39 cellular contexts compared by ENCODE assay signal in genomic region chr1:102724741-102725140, GRCh38.
"Had no signal": no experiment of that assay in that cellular context is flagged by ENCODE, and none has a peak within 500 bp of the region (broad histone marks: within the 10 kb centered on the region; RNA-seq: fewer than 3 reads in every experiment).

No MANE protein-coding gene starts in this region.

- H3K27me3 ChIP-seq: adrenal gland, ascending aorta, body of pancreas, brain microvascular endothelial cell, breast epithelium, cardiac muscle cell, colonic mucosa had no signal

- H3K27ac Mint-ChIP-seq: activated naive CD4-positive, alpha-beta T cell treated with anti-CD3 and anti-CD28 coated beads for 36 hours; activated naive CD4-positive, alpha-beta T cell treated with anti-CD3 and anti-CD28 coated beads, Interleukin-2, amount 10 ng/mL, durations not matched to agents 7 days and 5 days; activated naive CD4-positive, alpha-beta T cell treated with anti-CD3 and anti-CD28 coated beads, Interleukin-2, amount 50 U/mL, for 24 hours; activated naive CD4-positive, alpha-beta T cell treated with anti-CD3 and anti-CD28 coated beads, Interleukin-2, amount 50 U/mL, for 72 hours; activated naive CD8-positive, alpha-beta T cell; activated naive CD8-positive, alpha-beta T cell treated with anti-CD3 and anti-CD28 coated beads for 36 hours; activated naive CD8-positive, alpha-beta T cell treated with anti-CD3 and anti-CD28 coated beads, Interleukin-2, amount 10 ng/mL, durations not matched to agents 7 days and 5 days; activated naive CD8-positive, alpha-beta T cell treated with anti-CD3 and anti-CD28 coated beads, Interleukin-2, amount 50 U/mL, for 24 hours; activated T-cell treated with anti-CD3 and anti-CD28 coated beads, Interleukin-2, amount 50 U/mL, for 72 hours; activated T-helper 1 cell treated with anti-CD3 and anti-CD28 coated beads, Interleukin-12 subunit alpha, Interleukin-12 subunit beta, Interleukin-2, Interleukin-4 antibody, amounts not matched to agents 30 ng/mL and 10 ng/mL and 1 ng/mL, durations not matched to agents 14 hours and 24 hours and 36 hours; activated T-helper 17 cell treated with anti-CD3 and anti-CD28 coated beads, Interleukin-2, amount 50 U/mL, for 72 hours; activated T-helper 2 cell treated with anti-CD3 and anti-CD28 coated beads, Interferon-gamma antibody, Interleukin-2, Interleukin-4, amounts not matched to agents 10 μg/mL and 5 μg/mL and 100 μg/mL, durations not matched to agents 14 hours and 24 hours and 36 hours; brain had no signal

- H3K4me3 ChIP-seq: adrenal gland, ascending aorta, body of pancreas, breast epithelium, cardiac muscle cell, colonic mucosa had no signal

- FAIRE-seq: astrocyte, bronchial epithelial cell, colon had no signal

- ATAC-seq: activated naive CD4-positive, alpha-beta T cell treated with anti-CD3 and anti-CD28 coated beads, Interleukin-2, amount 50 U/mL, for 72 hours; activated naive CD8-positive, alpha-beta T cell treated with anti-CD3 and anti-CD28 coated beads, Interleukin-2, amount 50 U/mL, for 24 hours; activated T-cell treated with anti-CD3 and anti-CD28 coated beads, Interleukin-2, amount 50 U/mL, for 72 hours; activated T-helper 17 cell treated with anti-CD3 and anti-CD28 coated beads, Interleukin-2, amount 50 U/mL, for 72 hours; body of pancreas had no signal

- H3K4me3 Mint-ChIP-seq: activated naive CD4-positive, alpha-beta T cell treated with anti-CD3 and anti-CD28 coated beads for 36 hours; activated naive CD4-positive, alpha-beta T cell treated with anti-CD3 and anti-CD28 coated beads, Interleukin-2, amount 10 ng/mL, durations not matched to agents 7 days and 5 days; activated naive CD4-positive, alpha-beta T cell treated with anti-CD3 and anti-CD28 coated beads, Interleukin-2, amount 50 U/mL, for 24 hours; activated naive CD8-positive, alpha-beta T cell; activated naive CD8-positive, alpha-beta T cell treated with anti-CD3 and anti-CD28 coated beads for 36 hours; activated naive CD8-positive, alpha-beta T cell treated with anti-CD3 and anti-CD28 coated beads, Interleukin-2, amount 10 ng/mL, durations not matched to agents 7 days and 5 days; activated naive CD8-positive, alpha-beta T cell treated with anti-CD3 and anti-CD28 coated beads, Interleukin-2, amount 50 U/mL, for 24 hours; activated T-cell treated with anti-CD3 and anti-CD28 coated beads, Interleukin-2, amount 50 U/mL, for 72 hours; activated T-helper 1 cell treated with anti-CD3 and anti-CD28 coated beads, Interleukin-12 subunit alpha, Interleukin-12 subunit beta, Interleukin-2, Interleukin-4 antibody, amounts not matched to agents 30 ng/mL and 10 ng/mL and 1 ng/mL, durations not matched to agents 14 hours and 24 hours and 36 hours; activated T-helper 17 cell treated with anti-CD3 and anti-CD28 coated beads, Interleukin-2, amount 50 U/mL, for 72 hours; brain; central memory CD8-positive, alpha-beta T cell had no signal

- H3K9me3 Mint-ChIP-seq: activated naive CD4-positive, alpha-beta T cell treated with anti-CD3 and anti-CD28 coated beads for 36 hours; activated naive CD4-positive, alpha-beta T cell treated with anti-CD3 and anti-CD28 coated beads, Interleukin-2, amount 10 ng/mL, durations not matched to agents 7 days and 5 days; activated naive CD4-positive, alpha-beta T cell treated with anti-CD3 and anti-CD28 coated beads, Interleukin-2, amount 50 U/mL, for 24 hours; activated naive CD8-positive, alpha-beta T cell treated with anti-CD3 and anti-CD28 coated beads for 36 hours; activated naive CD8-positive, alpha-beta T cell treated with anti-CD3 and anti-CD28 coated beads, Interleukin-2, amount 10 ng/mL, durations not matched to agents 7 days and 5 days; activated naive CD8-positive, alpha-beta T cell treated with anti-CD3 and anti-CD28 coated beads, Interleukin-2, amount 50 U/mL, for 24 hours; activated T-cell treated with anti-CD3 and anti-CD28 coated beads, Interleukin-2, amount 50 U/mL, for 72 hours; activated T-helper 1 cell treated with anti-CD3 and anti-CD28 coated beads, Interleukin-12 subunit alpha, Interleukin-12 subunit beta, Interleukin-2, Interleukin-4 antibody, amounts not matched to agents 30 ng/mL and 10 ng/mL and 1 ng/mL, durations not matched to agents 14 hours and 24 hours and 36 hours; activated T-helper 17 cell treated with anti-CD3 and anti-CD28 coated beads, Interleukin-2, amount 50 U/mL, for 72 hours; activated T-helper 2 cell treated with anti-CD3 and anti-CD28 coated beads, Interferon-gamma antibody, Interleukin-2, Interleukin-4, amounts not matched to agents 10 μg/mL and 5 μg/mL and 100 μg/mL, durations not matched to agents 14 hours and 24 hours and 36 hours; brain had no signal

- H3K27ac ChIP-seq: adrenal gland, ascending aorta, body of pancreas, brain microvascular endothelial cell, breast epithelium, cardiac muscle cell, colonic mucosa had no signal

- H3K4me1 ChIP-seq: adrenal gland, ascending aorta, body of pancreas, breast epithelium, colonic mucosa had no signal

- H3K36me3 ChIP-seq: adrenal gland, ascending aorta, brain microvascular endothelial cell, breast epithelium, cardiac muscle cell, colonic mucosa had no signal

- H3K36me3 Mint-ChIP-seq: activated naive CD4-positive, alpha-beta T cell treated with anti-CD3 and anti-CD28 coated beads, Interleukin-2, amount 10 ng/mL, durations not matched to agents 7 days and 5 days; activated naive CD4-positive, alpha-beta T cell treated with anti-CD3 and anti-CD28 coated beads, Interleukin-2, amount 50 U/mL, for 24 hours; activated naive CD4-positive, alpha-beta T cell treated with anti-CD3 and anti-CD28 coated beads, Interleukin-2, amount 50 U/mL, for 72 hours; activated naive CD8-positive, alpha-beta T cell; activated naive CD8-positive, alpha-beta T cell treated with anti-CD3 and anti-CD28 coated beads for 36 hours; activated naive CD8-positive, alpha-beta T cell treated with anti-CD3 and anti-CD28 coated beads, Interleukin-2, amount 10 ng/mL, durations not matched to agents 7 days and 5 days; brain had no signal

- DNase-seq: activated effector memory CD4-positive, alpha-beta T cell treated with anti-CD3 and anti-CD28 coated beads, Interleukin-2, amount 50 U/mL, for 16 hours; activated effector memory CD4-positive, alpha-beta T cell treated with Interleukin-2 at 50 U/mL for 16 hours; activated gamma-delta T cell; activated gamma-delta T cell treated with Interleukin-2 at 50 U/mL for 16 hours; activated naive CD4-positive, alpha-beta T cell; activated naive CD4-positive, alpha-beta T cell treated with anti-CD3 and anti-CD28 coated beads for 36 hours; activated naive CD4-positive, alpha-beta T cell treated with anti-CD3 and anti-CD28 coated beads, Interleukin-2, amount 10 ng/mL, durations not matched to agents 7 days and 5 days; activated naive CD4-positive, alpha-beta T cell treated with anti-CD3 and anti-CD28 coated beads, Interleukin-2, amount 50 U/mL, for 16 hours; activated naive CD4-positive, alpha-beta T cell treated with Interleukin-2 at 50 U/mL for 16 hours; activated naive CD8-positive, alpha-beta T cell treated with anti-CD3 and anti-CD28 coated beads for 36 hours; activated naive CD8-positive, alpha-beta T cell treated with anti-CD3 and anti-CD28 coated beads, Interleukin-2, amount 10 ng/mL, durations not matched to agents 7 days and 5 days; activated naive CD8-positive, alpha-beta T cell treated with anti-CD3 and anti-CD28 coated beads, Interleukin-2, amount 50 U/mL, for 24 hours; activated T-cell treated with anti-CD3 and anti-CD28 coated beads, Interleukin-2, amount 50 U/mL, for 48 hours; activated T-cell treated with anti-CD3 and anti-CD28 coated beads, Interleukin-2, amount 50 U/mL, for 72 hours; adrenal gland; amniotic stem cell; amygdala; anterior cingulate cortex; aorta; body of pancreas; brain microvascular endothelial cell; caudate nucleus; central memory CD4-positive, alpha-beta T cell; cerebellar nuclear complex; colonic mucosa had no signal

- H3K4me1 Mint-ChIP-seq: activated naive CD4-positive, alpha-beta T cell treated with anti-CD3 and anti-CD28 coated beads, Interleukin-2, amount 10 ng/mL, durations not matched to agents 7 days and 5 days; activated naive CD4-positive, alpha-beta T cell treated with anti-CD3 and anti-CD28 coated beads, Interleukin-2, amount 50 U/mL, for 24 hours; activated naive CD8-positive, alpha-beta T cell treated with anti-CD3 and anti-CD28 coated beads for 36 hours; activated naive CD8-positive, alpha-beta T cell treated with anti-CD3 and anti-CD28 coated beads, Interleukin-2, amount 10 ng/mL, durations not matched to agents 7 days and 5 days; activated naive CD8-positive, alpha-beta T cell treated with anti-CD3 and anti-CD28 coated beads, Interleukin-2, amount 50 U/mL, for 24 hours; activated T-helper 17 cell treated with anti-CD3 and anti-CD28 coated beads, Interleukin-2, amount 50 U/mL, for 72 hours; brain; central memory CD8-positive, alpha-beta T cell had no signal

- H3K27me3 Mint-ChIP-seq: activated naive CD4-positive, alpha-beta T cell treated with anti-CD3 and anti-CD28 coated beads, Interleukin-2, amount 10 ng/mL, durations not matched to agents 7 days and 5 days; activated naive CD4-positive, alpha-beta T cell treated with anti-CD3 and anti-CD28 coated beads, Interleukin-2, amount 50 U/mL, for 24 hours; activated naive CD8-positive, alpha-beta T cell; activated naive CD8-positive, alpha-beta T cell treated with anti-CD3 and anti-CD28 coated beads for 36 hours; activated naive CD8-positive, alpha-beta T cell treated with anti-CD3 and anti-CD28 coated beads, Interleukin-2, amount 10 ng/mL, durations not matched to agents 7 days and 5 days; activated naive CD8-positive, alpha-beta T cell treated with anti-CD3 and anti-CD28 coated beads, Interleukin-2, amount 50 U/mL, for 24 hours; activated T-helper 17 cell treated with anti-CD3 and anti-CD28 coated beads, Interleukin-2, amount 50 U/mL, for 72 hours; brain; central memory CD8-positive, alpha-beta T cell had no signal
